Comparison of ENCODE assay signal across 13 cellular contexts in genomic region chr5:96567188-96567587, GRCh38.
A peak's percentile ranks its signal among the peaks of the same experiment; 100 is the strongest.
DNase-seq lines count a peak whose midpoint lies in the region; ATAC-seq, FAIRE-seq and TF ChIP-seq lines count a peak whose summit lies in the region.
"Had no signal": no experiment of that assay in that cellular context is flagged by ENCODE, and none has a peak within 500 bp of the region (broad histone marks: within the 10 kb centered on the region; RNA-seq: fewer than 3 reads in every experiment).

No MANE protein-coding gene starts in this region.

- H3K9me2 ChIP-seq in MM.1S (replicated peaks; ENCODE audit: insufficient read depth, low read length) = no peaks in the 10 kb centered on the region

- CTCF ChIA-PET in activated CD8-positive, alpha-beta memory T cell treated with anti-CD3 and anti-CD28 coated beads, Interleukin-2, amount 10 ng/mL, durations not matched to agents 7 days and 5 days (lab: Charles Lee) = no interaction called here

- H3K9me3 Mint-ChIP-seq in activated CD8-positive, alpha-beta memory T cell treated with anti-CD3 and anti-CD28 coated beads, Interleukin-2, amount 10 ng/mL, durations not matched to agents 7 days and 5 days (ENCODE audit: low read depth) = no peaks in the 10 kb centered on the region

- no peak overlapping the region; the same call in 1 of the 2 replicates for H3K9ac ChIP-seq in MM.1S (ENCODE audit: low read length)

- H3K4me3 Mint-ChIP-seq in activated CD8-positive, alpha-beta memory T cell treated with anti-CD3 and anti-CD28 coated beads, Interleukin-2, amount 10 ng/mL, durations not matched to agents 7 days and 5 days = peak overlapping the region; percentile 38

- H3K27me3 ChIP-seq in MM.1S (replicated peaks; ENCODE audit: insufficient read depth, low read length) (no peaks in the 10 kb centered on the region), bronchial epithelial cell (ENCODE audit: control insufficient read depth, insufficient read depth, low read length) (no peaks in the 10 kb centered on the region)

- no peak for FAIRE-seq in bronchial epithelial cell (lab: Jason Lieb, UNC)

- H3K27me3 Mint-ChIP-seq in activated CD8-positive, alpha-beta memory T cell treated with anti-CD3 and anti-CD28 coated beads, Interleukin-2, amount 10 ng/mL, durations not matched to agents 7 days and 5 days = peaks cover 13% of the 10 kb centered on the region

- no peak for ATAC-seq in activated CD8-positive, alpha-beta memory T cell treated with anti-CD3 and anti-CD28 coated beads, Interleukin-2, amount 10 ng/mL, durations not matched to agents 7 days and 5 days
- ATAC-seq in activated CD4-positive, CD25-positive, alpha-beta regulatory T cell treated with anti-CD3 and anti-CD28 coated beads, Interleukin-2, amount 50 U/mL, for 24 hours = no peak

- no peak for TF ChIP-seq CTCF in MM.1S (IDR thresholded peaks at IDR 0.05; ENCODE audit: low read length)
- no peak for TF ChIP-seq CTCF in bronchial epithelial cell (IDR thresholded peaks at IDR 0.05; ENCODE audit: insufficient read depth, low read length, severe bottlenecking)

- peaks cover 5% of the 10 kb centered on the region; the same call in 1 of the 2 replicates for H3K4me1 ChIP-seq in MM.1S (ENCODE audit: low read length)
- H3K4me1 ChIP-seq: prostate gland had no signal

- H3K36me3 ChIP-seq in MM.1S (replicated peaks; ENCODE audit: insufficient read depth, low read length) (no peaks in the 10 kb centered on the region), bronchial epithelial cell (ENCODE audit: control insufficient read depth, insufficient read depth, low read length) (no peaks in the 10 kb centered on the region)
- H3K36me3 ChIP-seq: prostate gland had no signal

- H3K4me1 Mint-ChIP-seq in activated CD8-positive, alpha-beta memory T cell treated with anti-CD3 and anti-CD28 coated beads, Interleukin-2, amount 10 ng/mL, durations not matched to agents 7 days and 5 days = peaks cover 15% of the 10 kb centered on the region

- peak overlapping the region; percentile 61 for H3K4me2 ChIP-seq in MM.1S (ENCODE audit: low read depth, low read length)

- H3K9me3 ChIP-seq in MM.1S (replicated peaks; ENCODE audit: insufficient read depth, low read length) = no peaks in the 10 kb centered on the region
- H3K9me3 ChIP-seq: prostate gland had no signal

- H3K27ac Mint-ChIP-seq in activated CD8-positive, alpha-beta memory T cell treated with anti-CD3 and anti-CD28 coated beads, Interleukin-2, amount 10 ng/mL, durations not matched to agents 7 days and 5 days = no peak overlapping the region

- no peaks in the 10 kb centered on the region for H3K36me3 Mint-ChIP-seq in activated CD8-positive, alpha-beta memory T cell treated with anti-CD3 and anti-CD28 coated beads, Interleukin-2, amount 10 ng/mL, durations not matched to agents 7 days and 5 days

- H3K79me2 ChIP-seq in MM.1S (ENCODE audit: low read length) = no peaks in the 10 kb centered on the region

- DNase-seq in activated CD8-positive, alpha-beta memory T cell treated with anti-CD3 and anti-CD28 coated beads, Interleukin-2, amount 10 ng/mL, durations not matched to agents 7 days and 5 days = no peak
- no peak for DNase-seq in activated CD8-positive, alpha-beta memory T cell treated with anti-CD3 and anti-CD28 coated beads for 24 hours
- DNase-seq in MM.1S = no peak
- DNase-seq in bronchial epithelial cell (ENCODE audit: low read depth) = peak; percentile 43
- DNase-seq in renal cortical epithelial cell (ENCODE audit: low read depth) = peak; percentile 61
- no peak for DNase-seq in NCI-H774 (lab: John Stamatoyannopoulos, UW)
- DNase-seq in mucosa of gallbladder (ENCODE audit: low spot score) = no peak
- DNase-seq: activated T-cell treated with anti-CD3 and anti-CD28 coated beads, Interleukin-2, amount 50 U/mL, for 48 hours; AML-193; islet precursor cell; SW 1271 had no signal

- H3K27ac ChIP-seq in MM.1S (ENCODE audit: low read length) = no peak overlapping the region
- H3K27ac ChIP-seq: prostate gland had no signal

- no peaks in the 10 kb centered on the region for H4K20me1 ChIP-seq in MM.1S (ENCODE audit: insufficient read depth, low read length)

- peak overlapping the region; percentile 20 for H2AFZ ChIP-seq in MM.1S (ENCODE audit: low read length)

- H3F3A ChIP-seq in MM.1S (ENCODE audit: insufficient read depth, low read length) = no peaks in the 10 kb centered on the region

- peak overlapping the region; percentile 35; the same call in 1 of the 2 replicates for H3K4me3 ChIP-seq in MM.1S (ENCODE audit: low read length)
- no peak overlapping the region for H3K4me3 ChIP-seq in bronchial epithelial cell (ENCODE audit: low read depth, low read length)
- H3K4me3 ChIP-seq: prostate gland had no signal

Comparison
In these comparisons a context has a peak if more than half of its experiments do, and no peak if none do; other contexts are left out.
1. DNase-seq: peak in bronchial epithelial cell (single experiment) and renal cortical epithelial cell (single experiment); none in activated CD8-positive, alpha-beta memory T cell treated with anti-CD3 and anti-CD28 coated beads, Interleukin-2, amount 10 ng/mL, durations not matched to agents 7 days and 5 days (single experiment), activated CD8-positive, alpha-beta memory T cell treated with anti-CD3 and anti-CD28 coated beads for 24 hours (single experiment), MM.1S (single experiment), NCI-H774 (single experiment) and mucosa of gallbladder (single experiment).